8 cellular contexts compared by ENCODE assay signal in genomic region chr14:32472512-32473472, GRCh38.
DNase-seq lines count a peak whose midpoint lies in the region; ATAC-seq, FAIRE-seq and TF ChIP-seq lines count a peak whose summit lies in the region.

No MANE protein-coding gene starts in this region.

- TF ChIP-seq CTCF in A549 (IDR thresholded peaks at IDR 0.05) (no peak), uterus (IDR thresholded peaks at IDR 0.05) (no peak)

- no peak overlapping the region for H3K23ac ChIP-seq in mesenchymal stem cell (ENCODE audit: low read length in 2 of 2)

- peak overlapping the region; percentile 8 for H4K8ac ChIP-seq in mesenchymal stem cell (ENCODE audit: low read length)

- CTCF ChIA-PET in A549 (lab: Yijun Ruan, JAX): interaction anchor here (0.9 to 2.9 kb wide), 4 partner anchors 41 to 222 kb away, joined by 3 to 7 read pairs (median 5); no protein-coding TSS in a partner anchor

- H3K14ac ChIP-seq in mesenchymal stem cell (ENCODE audit: low read length in 2 of 2): no peak overlapping the region

- H3K4me2 ChIP-seq in A549 (peak overlapping the region; percentile 72), mesenchymal stem cell (ENCODE audit: low read length, poor library complexity, severe bottlenecking) (no peak overlapping the region)

- H3K4me1 ChIP-seq in A549 (peaks cover 48% of the 10 kb centered on the region), mesenchymal stem cell (ENCODE audit: control insufficient read depth, insufficient read depth, low read depth, low read length) (peaks cover 9% of the 10 kb centered on the region), uterus (no peaks in the 10 kb centered on the region)

- peak; percentile 41 to 71; a peak in 4 of 6 replicates for ATAC-seq in A549
- ATAC-seq in esophagus mucosa: no peak

- H2BK120ac ChIP-seq in mesenchymal stem cell (ENCODE audit: low read depth, low read length): no peak overlapping the region

- peak overlapping the region; percentile 96 for H2AK5ac ChIP-seq in mesenchymal stem cell (ENCODE audit: low read length, severe bottlenecking)

- H3K9me3 ChIP-seq in A549 (no peaks in the 10 kb centered on the region), mesenchymal stem cell (ENCODE audit: control insufficient read depth, low read length) (no peaks in the 10 kb centered on the region), uterus (no peaks in the 10 kb centered on the region)

- WGBS in A549 (ENCODE audit: missing lambda C conversion rate): 28% methylated on average over 4 of the region's 4 CpGs
- WGBS in mesenchymal stem cell: 59% methylated on average over 4 of the region's 4 CpGs

- H3K27ac ChIP-seq in A549 (peak overlapping the region; percentile 72 to 79), mesenchymal stem cell (ENCODE audit: low read length, poor library complexity, severe bottlenecking) (peak overlapping the region; percentile 99), uterus (peak overlapping the region in 1 of 2 donors; percentile 22)

- H2BK12ac ChIP-seq in mesenchymal stem cell (ENCODE audit: low read length in 2 of 2): peak overlapping the region in 1 of 2 experiments; percentile 29

- intact Hi-C loops in uterus (cut with DNase I; ENCODE audit: low total_unique reads): no loop called here

- H3K9ac ChIP-seq in mesenchymal stem cell (ENCODE audit: low read length): peak overlapping the region; percentile 65

- TF ChIP-seq POLR2A in A549 (IDR thresholded peaks at IDR 0.05; ENCODE audit: low read length) (no peak), uterus (IDR thresholded peaks at IDR 0.05) (no peak)

- peak in 1 of 2 experiments; percentile 6 for DNase-seq in A549 (ENCODE audit: low read depth in 1 of 2, low spot score in 1 of 2)
- DNase-seq in NCI-H146 treated with DMSO at 0.1 percent for 48 hours (lab: John Stamatoyannopoulos, UW; ENCODE audit: unreplicated experiment): peak; percentile 12
- peak; percentile 72 for DNase-seq in cerebellar cortex (ENCODE audit: low spot score)
- DNase-seq in mesenchymal stem cell: peak; percentile 28
- DNase-seq in NCI-H187 treated with DMSO at 0.1 percent for 48 hours (lab: John Stamatoyannopoulos, UW): no peak
- no peak for DNase-seq in uterus
- DNase-seq in NCI-H526 (lab: John Stamatoyannopoulos, UW): no peak

- peak overlapping the region in 1 of 2 experiments; percentile 21 for H3K18ac ChIP-seq in mesenchymal stem cell (ENCODE audit: low read depth in 1 of 2, low read length in 2 of 2)

- FAIRE-seq in A549 (lab: Jason Lieb, UNC): no peak

- no peak overlapping the region for H2BK15ac ChIP-seq in mesenchymal stem cell (ENCODE audit: low read depth, poor library complexity, severe bottlenecking)

- no peak for TF ChIP-seq EP300 in A549 (IDR thresholded peaks at IDR 0.05)

- POLR2A ChIA-PET in A549 (lab: Yijun Ruan, JAX): interaction anchor here (0.8 to 1.3 kb wide), 4 partner anchors 36 to 396 kb away, joined by 3 to 12 read pairs (median 5); no protein-coding TSS in a partner anchor

- no peaks in the 10 kb centered on the region for H3K27me3 ChIP-seq in mesenchymal stem cell (ENCODE audit: control insufficient read depth in 1 of 2, insufficient read depth in 1 of 2, low read length in 2 of 2)
- no peaks in the 10 kb centered on the region for H3K27me3 ChIP-seq in uterus

- H3K36me3 ChIP-seq in mesenchymal stem cell (ENCODE audit: control insufficient read depth in 1 of 2, insufficient read depth in 2 of 2, low read depth in 1 of 2, low read length in 2 of 2) (no peaks in the 10 kb centered on the region), uterus (no peaks in the 10 kb centered on the region)

- peak overlapping the region in 1 of 2 experiments; percentile 46 for H3K4ac ChIP-seq in mesenchymal stem cell (ENCODE audit: low read depth in 1 of 2, low read length in 2 of 2)

- TF ChIP-seq RAD21 in A549 (conservative IDR thresholded peaks at IDR 0.05 in 1 of 2, IDR thresholded peaks at IDR 0.05 in 1 of 2): no peak

- H2AFZ ChIP-seq in mesenchymal stem cell (ENCODE audit: low read depth, low read length): no peak overlapping the region

- peak overlapping the region; percentile 87 for H2BK5ac ChIP-seq in mesenchymal stem cell (ENCODE audit: low read depth, low read length, poor library complexity, severe bottlenecking)

- H3K4me3 ChIP-seq in A549: no peak overlapping the region
- H3K4me3 ChIP-seq in mesenchymal stem cell (ENCODE audit: insufficient read depth in 1 of 2, low read depth in 1 of 2, low read length in 2 of 2): no peak overlapping the region
- no peak overlapping the region for H3K4me3 ChIP-seq in uterus

- H3K79me1 ChIP-seq in mesenchymal stem cell (replicated peaks; ENCODE audit: low read length, poor library complexity, severe bottlenecking): no peaks in the 10 kb centered on the region

- H4K91ac ChIP-seq in mesenchymal stem cell (ENCODE audit: low read length): no peak overlapping the region

TF ChIP-seq in A549, 52 proteins besides CTCF, POLR2A, EP300 and RAD21:
- no peak for TF ChIP-seq ATOH8 (CRISPR knock-in tag; IDR thresholded peaks at IDR 0.05; ENCODE audit: low read depth)
- TF ChIP-seq NFE2L2 (conservative IDR thresholded peaks at IDR 0.05; ENCODE audit: low read length): no peak

Comparison
In these comparisons a context has a peak if more than half of its experiments do, and no peak if none do; other contexts are left out.
1. DNase-seq: peak in NCI-H146 treated with DMSO at 0.1 percent for 48 hours (single experiment), cerebellar cortex (single experiment) and mesenchymal stem cell (single experiment); none in NCI-H187 treated with DMSO at 0.1 percent for 48 hours (single experiment), uterus (0 of 2) and NCI-H526 (0 of 2).